ENCODE assay signal across 9 cellular contexts in the genomic region with DNA sequence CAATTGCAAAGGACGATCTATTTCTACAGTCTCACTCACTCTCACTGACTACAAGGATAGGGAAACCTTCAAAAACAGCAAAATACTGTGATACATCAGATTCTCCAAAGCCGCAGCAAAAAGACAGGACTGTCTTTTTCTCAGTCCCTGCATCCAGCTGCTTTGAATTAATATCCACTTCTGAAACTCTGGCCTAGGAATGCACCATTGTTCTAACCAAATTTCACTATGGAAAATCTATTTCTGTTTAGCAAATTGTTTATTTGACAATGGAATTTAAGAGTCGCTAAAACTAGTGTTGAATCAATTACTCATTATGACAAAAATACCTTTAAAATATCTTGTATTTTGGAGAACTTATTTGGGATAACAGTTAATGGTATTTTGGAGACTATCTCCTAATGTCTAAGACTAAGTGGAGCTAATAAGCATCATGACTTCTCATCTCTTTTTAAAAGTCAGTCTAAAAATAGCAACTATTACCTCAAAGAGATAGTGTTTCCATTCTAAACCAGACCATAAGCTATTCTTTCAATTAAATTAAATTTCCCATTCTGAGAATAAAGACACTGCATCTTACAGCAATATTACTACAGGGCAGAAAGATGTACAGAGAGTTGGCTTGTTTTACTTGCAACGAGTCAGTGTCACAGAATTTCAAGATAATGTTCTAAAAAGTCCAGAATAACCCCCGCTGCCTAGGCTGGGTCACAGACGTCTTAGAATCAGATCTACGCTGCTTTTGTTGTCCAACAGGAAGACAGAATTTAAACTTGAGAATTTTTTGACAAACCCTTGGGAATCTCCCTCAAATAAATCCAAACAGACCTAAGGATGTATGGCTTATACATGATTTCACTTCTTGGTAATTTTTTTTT.
DNase-seq lines count a peak whose midpoint lies in the region; ATAC-seq lines count a peak whose summit lies in the region.
"Had no signal": no experiment of that assay in that cellular context is flagged by ENCODE, and none has a peak within 500 bp of the region (broad histone marks: within the 10 kb centered on the region; RNA-seq: fewer than 3 reads in every experiment).

No MANE protein-coding gene starts in this region.

- peak overlapping the region; percentile 69 for H3K4me3 Mint-ChIP-seq in T-helper 2 cell treated with Interferon-gamma antibody and Interleukin-4, amounts not matched to agents 5 μg/mL and 100 μg/mL, for 36 hours
- peak overlapping the region; percentile 58 for H3K4me3 Mint-ChIP-seq in activated T-helper 2 cell treated with anti-CD3 and anti-CD28 coated beads, Interferon-gamma antibody, Interleukin-2, Interleukin-4, amounts not matched to agents 10 μg/mL and 5 μg/mL and 100 μg/mL, durations not matched to agents 14 hours and 24 hours and 36 hours (ENCODE audit: low read depth)
- H3K4me3 Mint-ChIP-seq in stimulated activated naive CD8-positive, alpha-beta T cell treated with anti-CD3 and anti-CD28 coated beads, Interleukin-15, amount 100 ng/mL, for 72 hours, result peak overlapping the region; percentile 47 to 73

- peaks cover 33% of the 10 kb centered on the region for H3K4me1 ChIP-seq in iPS-18a (ENCODE audit: control insufficient read depth, low read depth, low read length)

- H3K27me3 Mint-ChIP-seq in T-helper 2 cell treated with Interferon-gamma antibody and Interleukin-4, amounts not matched to agents 5 μg/mL and 100 μg/mL, for 36 hours (ENCODE audit: low read depth), result no peaks in the 10 kb centered on the region
- H3K27me3 Mint-ChIP-seq in activated T-helper 2 cell treated with anti-CD3 and anti-CD28 coated beads, Interferon-gamma antibody, Interleukin-2, Interleukin-4, amounts not matched to agents 10 μg/mL and 5 μg/mL and 100 μg/mL, durations not matched to agents 14 hours and 24 hours and 36 hours (ENCODE audit: low read depth), result no peaks in the 10 kb centered on the region
- no peaks in the 10 kb centered on the region for H3K27me3 Mint-ChIP-seq in stimulated activated naive CD8-positive, alpha-beta T cell treated with anti-CD3 and anti-CD28 coated beads, Interleukin-15, amount 100 ng/mL, for 72 hours

- DNase-seq in T-helper 2 cell treated with Interferon-gamma antibody and Interleukin-4, amounts not matched to agents 5 μg/mL and 100 μg/mL, for 36 hours (ENCODE audit: low spot score), result no peak
- DNase-seq in T-helper 2 cell (no peak), NCI-H1105 treated with DMSO at 0.1 percent for 48 hours (lab: John Stamatoyannopoulos, UW) (no peak)
- DNase-seq in activated T-helper 2 cell treated with anti-CD3 and anti-CD28 coated beads, Interferon-gamma antibody, Interleukin-2, Interleukin-4, amounts not matched to agents 10 μg/mL and 5 μg/mL and 100 μg/mL, durations not matched to agents 14 hours and 24 hours and 36 hours (ENCODE audit: low spot score), result no peak
- no peak for DNase-seq in stimulated activated naive CD8-positive, alpha-beta T cell treated with anti-CD3 and anti-CD28 coated beads, Interleukin-15, amount 100 ng/mL, for 72 hours
- DNase-seq in stimulated activated CD4-positive, alpha-beta T cell treated with anti-CD3 and anti-CD28 coated beads, Interleukin-4, amount 100 ng/mL, for 1 hour, result no peak
- DNase-seq in stimulated activated CD4-positive, alpha-beta T cell treated with anti-CD3 and anti-CD28 coated beads, Interleukin-4, amount 100 ng/mL, for 24 hours, result no peak
- DNase-seq: kidney had no signal

- H3K36me3 ChIP-seq in iPS-18a (ENCODE audit: control insufficient read depth, low read depth, low read length), result no peaks in the 10 kb centered on the region

- H3K9me3 Mint-ChIP-seq in T-helper 2 cell treated with Interferon-gamma antibody and Interleukin-4, amounts not matched to agents 5 μg/mL and 100 μg/mL, for 36 hours, result no peaks in the 10 kb centered on the region
- H3K9me3 Mint-ChIP-seq in activated T-helper 2 cell treated with anti-CD3 and anti-CD28 coated beads, Interferon-gamma antibody, Interleukin-2, Interleukin-4, amounts not matched to agents 10 μg/mL and 5 μg/mL and 100 μg/mL, durations not matched to agents 14 hours and 24 hours and 36 hours, result no peaks in the 10 kb centered on the region
- no peaks in the 10 kb centered on the region for H3K9me3 Mint-ChIP-seq in stimulated activated naive CD8-positive, alpha-beta T cell treated with anti-CD3 and anti-CD28 coated beads, Interleukin-15, amount 100 ng/mL, for 72 hours

- no peak overlapping the region for H3K27ac ChIP-seq in iPS-18a (ENCODE audit: low read length)

- H3K27me3 ChIP-seq in iPS-18a (ENCODE audit: control insufficient read depth, insufficient read depth, low read length), result no peaks in the 10 kb centered on the region

- H3K4me1 Mint-ChIP-seq in T-helper 2 cell treated with Interferon-gamma antibody and Interleukin-4, amounts not matched to agents 5 μg/mL and 100 μg/mL, for 36 hours (ENCODE audit: low read depth), result peaks cover 51% of the 10 kb centered on the region
- peaks cover 68% of the 10 kb centered on the region for H3K4me1 Mint-ChIP-seq in activated T-helper 2 cell treated with anti-CD3 and anti-CD28 coated beads, Interferon-gamma antibody, Interleukin-2, Interleukin-4, amounts not matched to agents 10 μg/mL and 5 μg/mL and 100 μg/mL, durations not matched to agents 14 hours and 24 hours and 36 hours (ENCODE audit: low read depth)
- peaks cover 67% of the 10 kb centered on the region for H3K4me1 Mint-ChIP-seq in stimulated activated naive CD8-positive, alpha-beta T cell treated with anti-CD3 and anti-CD28 coated beads, Interleukin-15, amount 100 ng/mL, for 72 hours

- no peak overlapping the region for H3K4me3 ChIP-seq in iPS-18a (ENCODE audit: low read length)

- peak overlapping the region; percentile 12 for H3K9ac ChIP-seq in iPS-18a (ENCODE audit: low read length)

- ATAC-seq in stimulated activated naive CD8-positive, alpha-beta T cell treated with anti-CD3 and anti-CD28 coated beads, Interleukin-15, amount 100 ng/mL, for 72 hours, result peak; percentile 38

- no peaks in the 10 kb centered on the region for H3K9me3 ChIP-seq in iPS-18a (ENCODE audit: control insufficient read depth, low read depth, low read length)

- peak overlapping the region; percentile 91 for H3K27ac Mint-ChIP-seq in T-helper 2 cell treated with Interferon-gamma antibody and Interleukin-4, amounts not matched to agents 5 μg/mL and 100 μg/mL, for 36 hours
- peak overlapping the region; percentile 86 for H3K27ac Mint-ChIP-seq in activated T-helper 2 cell treated with anti-CD3 and anti-CD28 coated beads, Interferon-gamma antibody, Interleukin-2, Interleukin-4, amounts not matched to agents 10 μg/mL and 5 μg/mL and 100 μg/mL, durations not matched to agents 14 hours and 24 hours and 36 hours
- H3K27ac Mint-ChIP-seq in stimulated activated naive CD8-positive, alpha-beta T cell treated with anti-CD3 and anti-CD28 coated beads, Interleukin-15, amount 100 ng/mL, for 72 hours, result peak overlapping the region; percentile 92 to 97

- H3K36me3 Mint-ChIP-seq in T-helper 2 cell treated with Interferon-gamma antibody and Interleukin-4, amounts not matched to agents 5 μg/mL and 100 μg/mL, for 36 hours (ENCODE audit: low read depth), result peaks cover 47% of the 10 kb centered on the region
- peaks cover 68% of the 10 kb centered on the region for H3K36me3 Mint-ChIP-seq in activated T-helper 2 cell treated with anti-CD3 and anti-CD28 coated beads, Interferon-gamma antibody, Interleukin-2, Interleukin-4, amounts not matched to agents 10 μg/mL and 5 μg/mL and 100 μg/mL, durations not matched to agents 14 hours and 24 hours and 36 hours (ENCODE audit: low read depth)

- intact Hi-C loops in activated T-helper 2 cell treated with anti-CD3 and anti-CD28 coated beads, Interferon-gamma antibody, Interleukin-2, Interleukin-4, amounts not matched to agents 10 μg/mL and 5 μg/mL and 100 μg/mL, durations not matched to agents 14 hours and 24 hours and 36 hours (cut with micrococcal nuclease), result loop anchor here (2.0 kb wide), 4 partner anchors 13 to 59 kb away; no protein-coding TSS in a partner anchor
